ENCODE assay signal across 13 cellular contexts in the genomic region with DNA sequence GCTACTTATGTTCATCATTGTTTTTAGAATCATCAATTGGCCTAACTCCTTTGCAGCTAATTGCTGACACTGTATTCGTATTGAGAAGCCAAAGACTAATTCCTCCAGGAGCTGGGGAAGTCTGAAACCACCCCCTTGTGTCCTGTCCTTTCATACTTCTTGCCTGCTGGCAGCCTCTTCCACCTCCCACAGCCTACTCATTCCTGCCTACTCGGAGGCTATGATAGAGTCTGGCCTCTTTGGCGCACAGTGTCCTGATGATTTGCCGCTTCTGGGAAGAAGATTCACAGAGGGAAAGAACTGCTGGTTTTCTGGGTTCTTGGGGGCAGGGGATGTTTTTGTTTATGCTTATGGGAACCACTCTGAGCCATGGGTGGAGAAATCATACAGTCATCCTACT. TPM values are rescaled to one million over a fixed set of nuclear protein-coding genes. Genes with fewer than 3 reads are reported as not detected.
A peak's percentile ranks its signal among the peaks of the same experiment; 100 is the strongest.
DNase-seq lines count a peak whose midpoint lies in the region; ATAC-seq and TF ChIP-seq lines count a peak whose summit lies in the region.
"Had no signal": no experiment of that assay in that cellular context is flagged by ENCODE, and none has a peak within 500 bp of the region (broad histone marks: within the 10 kb centered on the region; RNA-seq: fewer than 3 reads in every experiment).

No MANE protein-coding gene starts in this region.

- peak overlapping the region; percentile 5 for H3K4me3 Mint-ChIP-seq in CD4-positive, alpha-beta T cell

- no peaks in the 10 kb centered on the region for H3K27me3 Mint-ChIP-seq in CD4-positive, alpha-beta T cell

- TF ChIP-seq EP300 in esophagus muscularis mucosa (IDR thresholded peaks at IDR 0.05) = no peak

- H3K27me3 ChIP-seq in CD4-positive, alpha-beta T cell (ENCODE audit: control insufficient read depth, insufficient read depth, low read length) = no peaks in the 10 kb centered on the region
- no peaks in the 10 kb centered on the region for H3K27me3 ChIP-seq in H7 (ENCODE audit: control insufficient read depth, insufficient read depth, low read length)
- no peaks in the 10 kb centered on the region for H3K27me3 ChIP-seq in esophagus muscularis mucosa

- H3K36me3 Mint-ChIP-seq in CD4-positive, alpha-beta T cell (ENCODE audit: low read depth) = peaks cover 11% of the 10 kb centered on the region

- DNase-seq in CD4-positive, alpha-beta T cell = no peak
- DNase-seq in H7 = peak; percentile 21
- DNase-seq in amniotic epithelial cell (ENCODE audit: low read depth) = peak; percentile 42
- no peak for DNase-seq in omental fat pad (ENCODE audit: low spot score)
- DNase-seq in esophagus muscularis mucosa (ENCODE audit: extremely low spot score) = no peak
- no peak for DNase-seq in mesenteric fat pad (ENCODE audit: low spot score)
- no peak for DNase-seq in NCI-H1436 (lab: John Stamatoyannopoulos, UW)
- DNase-seq: NCI-H1417 treated with DMSO at 0.1 percent for 48 hours, NCI-H82 had no signal

- intact Hi-C loops in CD4-positive, alpha-beta T cell (cut with DNase I, micrococcal nuclease) = no loop called here
- intact Hi-C loops in esophagus muscularis mucosa (cut with DNase I) = no loop called here

- TF ChIP-seq CTCF in CD4-positive, alpha-beta T cell (IDR thresholded peaks at IDR 0.05) = no peak
- TF ChIP-seq CTCF in omental fat pad (IDR thresholded peaks at IDR 0.05) (no peak), esophagus muscularis mucosa (IDR thresholded peaks at IDR 0.05) (no peak)

- no peak for ATAC-seq in CD4-positive, alpha-beta T cell (ENCODE audit: poor library complexity)
- ATAC-seq in omental fat pad (ENCODE audit: low FRiP score) = peak; percentile 79
- ATAC-seq: HepG2 had no signal

- peaks cover 36 to 75% (median 58%) of the 10 kb centered on the region in 4 donors for H3K4me1 ChIP-seq in esophagus muscularis mucosa

- H3K4me1 Mint-ChIP-seq in CD4-positive, alpha-beta T cell (ENCODE audit: low read depth) = peaks cover 83% of the 10 kb centered on the region

- peak overlapping the region; percentile 21 for H3K27ac Mint-ChIP-seq in CD4-positive, alpha-beta T cell

- H3K9me3 ChIP-seq in CD4-positive, alpha-beta T cell (ENCODE audit: control insufficient read depth, low read length) = no peaks in the 10 kb centered on the region
- no peaks in the 10 kb centered on the region for H3K9me3 ChIP-seq in esophagus muscularis mucosa

- H3K27ac ChIP-seq in CD4-positive, alpha-beta T cell (ENCODE audit: low read depth, low read length) = no peak overlapping the region
- no peak overlapping the region for H3K27ac ChIP-seq in esophagus muscularis mucosa (replicated peaks in 1 of 4)
- H3K27ac ChIP-seq: epithelial cell of prostate had no signal

- CTCF ChIA-PET in CD4-positive, alpha-beta T cell (lab: Charles Lee) = no interaction called here

- 64% methylated on average over 4 of the region's 4 CpGs for whole genome bisulfite sequencing in esophagus muscularis mucosa

- H3K9me3 Mint-ChIP-seq in CD4-positive, alpha-beta T cell = no peaks in the 10 kb centered on the region

- H3K36me3 ChIP-seq in H7 (replicated peaks; ENCODE audit: control insufficient read depth, insufficient read depth, low read length) (no peaks in the 10 kb centered on the region), esophagus muscularis mucosa (no peaks in the 10 kb centered on the region)

- TF ChIP-seq POLR2A in esophagus muscularis mucosa (IDR thresholded peaks at IDR 0.05; ENCODE audit: low read depth) = no peak

- POLR2A ChIA-PET in CD4-positive, alpha-beta T cell (lab: Charles Lee) = no interaction called here

- no peak overlapping the region for H3K4me3 ChIP-seq in H7 (ENCODE audit: insufficient read depth, low read depth, low read length)
- H3K4me3 ChIP-seq in esophagus muscularis mucosa = no peak overlapping the region

RNA-seq across cellular contexts. Expression of gene SCAANT1, which starts 21.9 kb away (rescaled TPM):
- 1 to 10 TPM; 1.4 to 2.1 TPM for total RNA-seq in CD4-positive, alpha-beta T cell
- total RNA-seq in H7 (2014; rRNA removed; shearing (Covaris generic)) = not detected in 2 replicates
- total RNA-seq in omental fat pad (not detected), esophagus muscularis mucosa (not detected), mesenteric fat pad (not detected)
- total RNA-seq: H4, HepG2, myocyte had no signal

Comparison
In these comparisons a context has a peak if more than half of its experiments do, and no peak if none do; other contexts are left out.
1. DNase-seq: peak in H7 (single experiment) and amniotic epithelial cell (single experiment); none in CD4-positive, alpha-beta T cell (0 of 10), omental fat pad (single experiment), esophagus muscularis mucosa (single experiment), mesenteric fat pad (single experiment) and NCI-H1436 (single experiment).